Comparison of ENCODE assay signal across 9 cellular contexts in genomic region chr15:34610388-34610787, GRCh38. TPM values are rescaled to one million over a fixed set of nuclear protein-coding genes. Genes with fewer than 3 reads are reported as not detected.
DNase-seq lines count a peak whose midpoint lies in the region; ATAC-seq and TF ChIP-seq lines count a peak whose summit lies in the region.
"Had no signal": no experiment of that assay in that cellular context is flagged by ENCODE, and none has a peak within 500 bp of the region (broad histone marks: within the 10 kb centered on the region; RNA-seq: fewer than 3 reads in every experiment).

No MANE protein-coding gene starts in this region.

- POLR2A ChIA-PET in Panc1 (lab: Charles Lee), result no interaction called here

- H3K4me1 ChIP-seq in Panc1 (ENCODE audit: control insufficient read depth, insufficient read depth, low read length), result no peaks in the 10 kb centered on the region
- H3K4me1 ChIP-seq: tibial artery had no signal

- TF ChIP-seq CTCF in Panc1 (IDR thresholded peaks at IDR 0.05), result peak; percentile 47; the same call in 1 of the 2 replicates

- no TSS peak for BruUV-seq in Panc1 (replicated peaks; lab: Mats Ljungman, UMichigan)

- H3K27ac ChIP-seq in Panc1 (ENCODE audit: low read length), result no peak overlapping the region
- H3K27ac ChIP-seq: tibial artery had no signal

- CTCF ChIA-PET in Panc1 (lab: Charles Lee), result interaction anchor here (0.7 to 1.1 kb wide), 4 partner anchors 11 to 313 kb away, joined by 3 read pairs; no protein-coding TSS in a partner anchor

- intact Hi-C loops in Panc1 (cut with micrococcal nuclease; ENCODE audit: unreplicated experiment), result loop anchor here (2.0 to 10.0 kb wide), 2 partner anchors 214 to 310 kb away; no protein-coding TSS in a partner anchor

- no peak overlapping the region for H3K4me3 ChIP-seq in Panc1 (ENCODE audit: low read depth in 2 of 2, low read length in 2 of 2)
- H3K4me3 ChIP-seq: tibial artery had no signal

- peaks cover 13% of the 10 kb centered on the region for H3K27me3 ChIP-seq in Panc1 (ENCODE audit: control insufficient read depth, insufficient read depth, low read length)
- H3K27me3 ChIP-seq: tibial artery had no signal

- DNase-seq in ACHN (peak; percentile 9), GF-D8 (lab: John Stamatoyannopoulos, UW) (peak; percentile 1), Panc1 (ENCODE audit: low read depth, low spot score) (no peak), fibroblast of peridontal ligament (ENCODE audit: extremely low read depth) (peak; percentile 26), NCI-H510A (lab: John Stamatoyannopoulos, UW) (no peak)
- no peak for DNase-seq in activated T-cell treated with anti-CD3 and anti-CD28 coated beads, Interleukin-2, amount 50 U/mL, for 1 hour
- DNase-seq: tibial artery had no signal

- ATAC-seq in Panc1, result peak; percentile 81
- no peak for ATAC-seq in HG03460 (IDR thresholded peaks at IDR 0.05; ENCODE audit: unreplicated experiment)
- no peak for ATAC-seq in HG03457 (IDR thresholded peaks at IDR 0.05; ENCODE audit: unreplicated experiment)

- no peaks in the 10 kb centered on the region for H3K9me3 ChIP-seq in Panc1 (ENCODE audit: control insufficient read depth, insufficient read depth, low read depth, low read length)
- H3K9me3 ChIP-seq: tibial artery had no signal

- in situ Hi-C loops in ACHN (cut with HindIII; ENCODE audit: low pct_ligation_motif_present, low pct_unique_long_range_greater_than_20kb, low sequenced_read_pairs) (no loop called here), Panc1 (cut with HindIII; ENCODE audit: low pct_unique_long_range_greater_than_20kb, low sequenced_read_pairs) (no loop called here)

- no peaks in the 10 kb centered on the region for H3K36me3 ChIP-seq in Panc1 (ENCODE audit: control insufficient read depth, insufficient read depth, low read length)
- H3K36me3 ChIP-seq: tibial artery had no signal

RNA-seq across cellular contexts. Expression of gene GOLGA8B, which starts 26.9 kb away (rescaled TPM):
- total RNA-seq in Panc1 (2021; ENCODE audit: unreplicated experiment), result 161 TPM
- polyA plus RNA-seq in Panc1 (2012; ENCODE audit: insufficient read length), result 65.8 TPM

Comparison
In these comparisons a context has a peak if more than half of its experiments do, and no peak if none do; other contexts are left out.
1. DNase-seq: peak in ACHN (single experiment), GF-D8 (single experiment) and fibroblast of peridontal ligament (single experiment); none in Panc1 (single experiment), NCI-H510A (single experiment) and activated T-cell treated with anti-CD3 and anti-CD28 coated beads, Interleukin-2, amount 50 U/mL, for 1 hour (single experiment).